20 cellular contexts compared by ENCODE assay signal in the genomic region with DNA sequence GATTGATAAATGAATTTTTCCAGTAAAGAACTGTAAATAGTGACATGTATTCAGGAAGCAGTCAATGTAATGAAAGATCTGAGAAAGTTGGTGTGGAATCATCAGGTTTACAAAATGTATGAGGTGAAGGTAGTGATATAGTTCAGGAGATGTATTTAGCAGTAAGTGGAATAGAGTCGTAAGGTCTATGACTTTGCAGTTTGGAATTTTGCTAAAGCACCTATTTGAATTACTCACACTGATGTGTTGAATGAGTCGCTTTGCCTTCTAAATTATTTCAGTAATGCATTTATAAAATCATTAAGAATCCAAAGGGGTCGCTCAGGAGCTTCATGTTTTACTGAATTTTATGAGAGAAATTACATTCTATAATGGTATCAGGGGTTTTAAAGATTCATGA.
DNase-seq lines count a peak whose midpoint lies in the region; ATAC-seq and TF ChIP-seq lines count a peak whose summit lies in the region.
"Had no signal": no experiment of that assay in that cellular context is flagged by ENCODE, and none has a peak within 500 bp of the region (broad histone marks: within the 10 kb centered on the region; RNA-seq: fewer than 3 reads in every experiment).

No MANE protein-coding gene starts in this region.

- H3K27me3 ChIP-seq in RWPE2 (ENCODE audit: insufficient read depth, poor library complexity, severe bottlenecking) (no peaks in the 10 kb centered on the region), WERI-Rb-1 (ENCODE audit: insufficient read depth, low read depth, severe bottlenecking) (no peaks in the 10 kb centered on the region)
- H3K27me3 ChIP-seq: Peyer's patch had no signal

- no peaks in the 10 kb centered on the region for H3K4me1 ChIP-seq in RWPE2 (ENCODE audit: insufficient read depth, poor library complexity, severe bottlenecking)
- H3K4me1 ChIP-seq: Caco-2, Peyer's patch had no signal

- DNase-seq in HT1080 (ENCODE audit: low read depth) (peak; percentile 70), RWPE2 (ENCODE audit: low spot score) (no peak), glomerular visceral epithelial cell (ENCODE audit: extremely low spot score) (peak; percentile 7), NCI-H1930 (lab: John Stamatoyannopoulos, UW) (no peak), WERI-Rb-1 (no peak)
- DNase-seq in activated CD4-positive, CD25-positive, alpha-beta regulatory T cell treated with anti-CD3 and anti-CD28 coated beads, Interleukin-2, amount 50 U/mL, for 72 hours, result no peak
- no peak for DNase-seq in stimulated activated naive CD4-positive, alpha-beta T cell (lab: John Stamatoyannopoulos, UW)
- DNase-seq: Caco-2; CD4-positive, CD25-positive, alpha-beta regulatory T cell; IMR-90; Karpas-422; MV-4-11; NCI-H1417 treated with DMSO at 0.1 percent for 48 hours; NCI-H2029; NCI-H2171 treated with DMSO at 0.1 percent for 48 hours; NCI-H510A; NCI-H82; Peyer's patch; SHP77 treated with DMSO at 0.1 percent for 48 hours had no signal

- no peak for TF ChIP-seq CTCF in RWPE2 (IDR thresholded peaks at IDR 0.05; ENCODE audit: poor library complexity, severe bottlenecking)
- no peak for TF ChIP-seq CTCF in WERI-Rb-1 (IDR thresholded peaks at IDR 0.05; ENCODE audit: low read depth, low read length)

- H3K4me3 ChIP-seq in RWPE2 (ENCODE audit: severe bottlenecking), result no peak overlapping the region
- H3K4me3 ChIP-seq in WERI-Rb-1 (ENCODE audit: low read depth, low read length), result no peak overlapping the region
- H3K4me3 ChIP-seq: HAP-1, Peyer's patch had no signal

- peak; percentile 74 for ATAC-seq in RWPE2 (ENCODE audit: low read depth)

- H3K27ac ChIP-seq in RWPE2 (ENCODE audit: poor library complexity, severe bottlenecking), result no peak overlapping the region
- no peak overlapping the region for H3K27ac ChIP-seq in WERI-Rb-1
- H3K27ac ChIP-seq: Peyer's patch had no signal

- H3K9me3 ChIP-seq in RWPE2 (ENCODE audit: severe bottlenecking) (no peaks in the 10 kb centered on the region), WERI-Rb-1 (ENCODE audit: severe bottlenecking) (no peaks in the 10 kb centered on the region)
- H3K9me3 ChIP-seq: Caco-2, HAP-1, Peyer's patch had no signal

- H3K36me3 ChIP-seq in RWPE2 (ENCODE audit: low read depth) (no peaks in the 10 kb centered on the region), WERI-Rb-1 (no peaks in the 10 kb centered on the region)
- H3K36me3 ChIP-seq: HAP-1, Peyer's patch had no signal

Comparison
In these comparisons a context has a peak if more than half of its experiments do, and no peak if none do; other contexts are left out.
1. DNase-seq: peak in HT1080 (single experiment) and glomerular visceral epithelial cell (single experiment); none in RWPE2 (single experiment), activated CD4-positive, CD25-positive, alpha-beta regulatory T cell treated with anti-CD3 and anti-CD28 coated beads, Interleukin-2, amount 50 U/mL, for 72 hours (single experiment), NCI-H1930 (0 of 2), stimulated activated naive CD4-positive, alpha-beta T cell (0 of 6) and WERI-Rb-1 (single experiment).